8 cellular contexts compared by ENCODE assay signal in genomic region chr11:86456075-86456939, GRCh38.
DNase-seq lines count a peak whose midpoint lies in the region; ATAC-seq and TF ChIP-seq lines count a peak whose summit lies in the region.

No MANE protein-coding gene starts in this region.

- H3K36me3 ChIP-seq in DOHH2 (ENCODE audit: control insufficient read depth, low read length) (no peaks in the 10 kb centered on the region), KMS-11 (ENCODE audit: insufficient read depth) (no peaks in the 10 kb centered on the region), ovary (no peaks in the 10 kb centered on the region), thyroid gland (no peaks in the 10 kb centered on the region)

- H3K27ac ChIP-seq in DOHH2 (ENCODE audit: low read depth, low read length), result no peak overlapping the region
- H3K27ac ChIP-seq in KMS-11, result no peak overlapping the region
- no peak overlapping the region for H3K27ac ChIP-seq in ovary
- H3K27ac ChIP-seq in thyroid gland, result no peak overlapping the region

- H3K4me2 ChIP-seq in DOHH2 (ENCODE audit: low read length) (no peak overlapping the region), KMS-11 (no peak overlapping the region)

- no peak overlapping the region for H2AFZ ChIP-seq in KMS-11 (ENCODE audit: low read depth)

- intact Hi-C loops in ovary (cut with DNase I), result loop anchor here (2.0 to 10.0 kb wide), 6 partner anchors 128 to 448 kb away; partner anchors contain the start of gene PRSS23 (in 1 of the 4)
- intact Hi-C loops in thyroid gland (cut with DNase I), result loop anchor here (5.0 kb wide), 2 partner anchors 151 to 361 kb away; no protein-coding TSS in a partner anchor

- H3K9me2 ChIP-seq in DOHH2 (replicated peaks; ENCODE audit: control insufficient read depth, low read length), result no peaks in the 10 kb centered on the region

- H3K27me3 ChIP-seq in DOHH2 (ENCODE audit: control insufficient read depth, low read length), result peaks cover 5% of the 10 kb centered on the region
- no peaks in the 10 kb centered on the region for H3K27me3 ChIP-seq in KMS-11 (ENCODE audit: insufficient read depth, low read depth)
- no peaks in the 10 kb centered on the region for H3K27me3 ChIP-seq in ovary
- H3K27me3 ChIP-seq in thyroid gland, result no peaks in the 10 kb centered on the region

- peak; percentile 77 for ATAC-seq in GM21737 (IDR thresholded peaks at IDR 0.05; ENCODE audit: unreplicated experiment)

- H3K79me2 ChIP-seq in DOHH2 (ENCODE audit: control insufficient read depth, low read length) (no peaks in the 10 kb centered on the region), KMS-11 (ENCODE audit: insufficient read depth, low read depth) (no peaks in the 10 kb centered on the region)

- no peaks in the 10 kb centered on the region for H3F3A ChIP-seq in DOHH2 (ENCODE audit: control insufficient read depth, insufficient read depth)

- no peak overlapping the region for H3K9ac ChIP-seq in KMS-11

- TF ChIP-seq POLR2A in ovary (IDR thresholded peaks at IDR 0.05) (no peak), thyroid gland (IDR thresholded peaks at IDR 0.05) (no peak)

- H3K9me3 ChIP-seq in DOHH2 (ENCODE audit: control insufficient read depth, insufficient read depth, low read length), result no peaks in the 10 kb centered on the region
- H3K9me3 ChIP-seq in ovary, result no peaks in the 10 kb centered on the region
- no peaks in the 10 kb centered on the region for H3K9me3 ChIP-seq in thyroid gland

- TF ChIP-seq CTCF in DOHH2 (IDR thresholded peaks at IDR 0.05; ENCODE audit: low read depth, low read length, poor library complexity, severe bottlenecking) (peak; percentile 94), KMS-11 (conservative IDR thresholded peaks at IDR 0.05; ENCODE audit: low read depth, low read length) (peak; percentile 99), ovary (IDR thresholded peaks at IDR 0.05) (peak; percentile 83 to 91 (median 84)), thyroid gland (IDR thresholded peaks at IDR 0.05) (peak; percentile 73 to 88 (median 86))

- H3K4me3 ChIP-seq in DOHH2 (ENCODE audit: low read length) (no peak overlapping the region), KMS-11 (IDR thresholded peaks at IDR 0.05; ENCODE audit: insufficient read depth, low read depth, low read length) (no peak overlapping the region), ovary (no peak overlapping the region), thyroid gland (replicated peaks in 1 of 3) (no peak overlapping the region)

- peak; percentile 82 for DNase-seq in RPMI8226
- peak; percentile 35 to 55 for DNase-seq in activated T-helper 1 cell treated with anti-CD3 and anti-CD28 coated beads, Interleukin-2, amount 50 U/mL, for 16 hours (ENCODE audit: low read depth in 1 of 2, low spot score in 1 of 2)
- peak; percentile 62 for DNase-seq in foreskin melanocyte
- peak; percentile 82 to 92 (median 88) for DNase-seq in ovary
- DNase-seq in thyroid gland, result peak; percentile 84 to 89

- H4K20me1 ChIP-seq in DOHH2 (ENCODE audit: control insufficient read depth, insufficient read depth, low read depth, low read length) (no peaks in the 10 kb centered on the region), KMS-11 (ENCODE audit: insufficient read depth) (no peaks in the 10 kb centered on the region)

- H3K4me1 ChIP-seq in DOHH2 (ENCODE audit: control insufficient read depth, low read length) (no peaks in the 10 kb centered on the region), KMS-11 (ENCODE audit: low read depth, poor library complexity, severe bottlenecking) (no peaks in the 10 kb centered on the region), ovary (ENCODE audit: insufficient read depth) (peaks cover 13% of the 10 kb centered on the region), thyroid gland (peaks cover 11 to 39% of the 10 kb centered on the region in 2 donors)

- TF ChIP-seq EP300 in ovary (IDR thresholded peaks at IDR 0.05), result no peak

- 13 to 16% (median 14%) methylated on average over 9 of the region's 9 CpGs for WGBS in ovary, 3 donors
- 12 to 17% methylated on average over 9 of the region's 9 CpGs for WGBS in thyroid gland, 2 donors
